1 cellular context compared by ENCODE assay signal in the genomic region with DNA sequence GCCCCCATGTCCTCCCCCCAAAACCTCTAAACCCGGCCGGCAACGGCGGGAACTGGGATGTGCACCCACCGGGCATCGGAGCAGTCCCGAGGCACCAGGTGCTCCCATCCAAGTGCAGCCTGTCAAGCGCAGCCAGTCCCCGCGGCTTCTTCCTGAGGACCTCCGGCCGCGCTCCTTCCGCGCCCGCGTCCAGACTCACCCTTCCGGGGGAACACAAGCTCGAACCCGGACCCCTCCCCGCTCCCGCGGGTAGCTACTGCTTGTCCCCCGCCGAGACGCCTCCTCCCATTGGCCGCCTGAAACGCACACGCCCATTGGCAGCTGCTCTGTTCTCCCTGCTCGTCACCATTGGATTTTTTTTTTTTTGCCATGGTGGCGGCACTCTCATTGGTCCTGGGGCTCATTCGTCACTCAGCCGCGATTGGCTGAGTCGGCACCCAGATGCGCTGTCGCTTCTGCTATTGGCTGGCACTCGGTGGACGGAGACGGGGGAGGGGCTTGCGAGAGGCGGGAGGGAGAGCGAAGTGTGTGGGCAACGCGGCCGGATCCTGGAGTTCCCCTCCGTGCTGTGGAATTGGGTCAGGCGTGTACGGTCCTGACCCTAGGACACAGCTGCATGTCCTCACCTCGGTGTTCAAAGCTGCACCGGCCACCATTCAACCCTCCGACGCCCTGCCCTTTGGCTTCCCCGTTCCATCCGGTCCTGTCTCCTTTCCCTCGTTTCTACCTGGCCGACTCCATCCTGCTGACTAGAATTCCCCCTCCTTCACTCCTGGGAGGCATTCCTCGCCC.
A peak's percentile ranks its signal among the peaks of the same experiment; 100 is the strongest.
TF ChIP-seq lines count a peak whose summit lies in the region.

Gene TYK2, minus strand, starts transcription at position 262 of the 792 bp plus-strand sequence. CDS start 2,166 bp downstream, outside the sequence.

TF ChIP-seq in K562, 482 proteins besides CTCF, POLR2A, EP300 and RAD21 (continued from another document and continues in another):
- TF ChIP-seq ZNF592 (IDR thresholded peaks at IDR 0.05) (peak; percentile 56; the same call in 1 of the 2 replicates), XRCC5 (IDR thresholded peaks at IDR 0.05; ENCODE audit: low read depth, low read length) (no peak; the same call in 1 of the 2 replicates), YBX1 (IDR thresholded peaks at IDR 0.05) (no peak), MNT (conservative IDR thresholded peaks at IDR 0.05) (peak; percentile 60 to 83), ZNF408 (CRISPR knock-in tag; IDR thresholded peaks at IDR 0.05; ENCODE audit: low read depth) (no peak), C11orf30 (IDR thresholded peaks at IDR 0.05; ENCODE audit: low read depth) (peak; percentile 94), RAD51 (IDR thresholded peaks at IDR 0.05; ENCODE audit: borderline replicate concordance, low read depth) (no peak), OTX1 (CRISPR knock-in tag; IDR thresholded peaks at IDR 0.05) (peak; percentile 6; the same call in 1 of the 2 replicates), HNRNPUL1 (IDR thresholded peaks at IDR 0.05; ENCODE audit: low read length) (no peak), ZNF274 (IDR thresholded peaks at IDR 0.05; ENCODE audit: borderline replicate concordance, low read depth, low read length) (no peak), ZSCAN29 (IDR thresholded peaks at IDR 0.05) (no peak), DIDO1 (tag; IDR thresholded peaks at IDR 0.05; ENCODE audit: low read depth) (no peak), ZNF431 (CRISPR knock-in tag; IDR thresholded peaks at IDR 0.05) (0 out of 2 replicates have a peak, but pooled peaks have one; percentile 43), TGIF2 (CRISPR knock-in tag; IDR thresholded peaks at IDR 0.05) (no peak), HMGN3 (IDR thresholded peaks at IDR 0.05; ENCODE audit: borderline replicate concordance, extremely low read depth, insufficient read length, low read depth, low read length) (peak; percentile 21), FOS (IDR thresholded peaks at IDR 0.05; ENCODE audit: extremely low read depth, insufficient read length) (peak; percentile 98), STAT5A (IDR thresholded peaks at IDR 0.05; ENCODE audit: borderline replicate concordance, low read length) (no peak), DACH1 (IDR thresholded peaks at IDR 0.05; ENCODE audit: partially characterized antibody) (no peak), MAFK (IDR thresholded peaks at IDR 0.05; ENCODE audit: low read length) (no peak), ZFP1 (CRISPR knock-in tag; IDR thresholded peaks at IDR 0.05) (no peak), SNRNP70 (optimal IDR thresholded peaks at IDR 0.05; ENCODE audit: low read depth, low read length) (no peak), NFIX (CRISPR knock-in tag; IDR thresholded peaks at IDR 0.05; ENCODE audit: low read depth) (no peak), VEZF1 (CRISPR knock-in tag; IDR thresholded peaks at IDR 0.05) (peak; percentile 95), ZBTB26 (CRISPR knock-in tag; IDR thresholded peaks at IDR 0.05) (no peak), TAF15 (IDR thresholded peaks at IDR 0.05; ENCODE audit: low read depth, low read length) (no peak), ZNF124 (CRISPR knock-in tag; IDR thresholded peaks at IDR 0.05) (no peak), ADNP (tag; IDR thresholded peaks at IDR 0.05) (no peak), NONO (IDR thresholded peaks at IDR 0.05; ENCODE audit: low read depth in 2 of 2, low read length in 1 of 2) (no peak), ZNF174 (CRISPR knock-in tag; IDR thresholded peaks at IDR 0.05) (no peak), FIP1L1 (IDR thresholded peaks at IDR 0.05; ENCODE audit: low read depth, low read length, poor library complexity, severe bottlenecking) (no peak), MEIS2 (IDR thresholded peaks at IDR 0.05; ENCODE audit: partially characterized antibody) (no peak), SMARCE1 (IDR thresholded peaks at IDR 0.05) (peak; percentile 49; the same call in 1 of the 2 replicates), JUNB (CRISPR knock-in tag; conservative IDR thresholded peaks at IDR 0.05) (no peak), RBM25 (IDR thresholded peaks at IDR 0.05; ENCODE audit: low read depth, low read length, severe bottlenecking) (peak; percentile 89), MYBL2 (IDR thresholded peaks at IDR 0.05; ENCODE audit: low read depth) (no peak), MYBL2 (CRISPR knock-in tag; IDR thresholded peaks at IDR 0.05; ENCODE audit: borderline replicate concordance) (no peak), ZFP36 (IDR thresholded peaks at IDR 0.05; ENCODE audit: low read depth, low read length, partially characterized antibody) (peak; percentile 3), ILF3 (IDR thresholded peaks at IDR 0.05; ENCODE audit: borderline replicate concordance) (no peak), HDAC6 (IDR thresholded peaks at IDR 0.05; ENCODE audit: low read depth, low read length) (no peak), TFAM (CRISPR knock-in tag; conservative IDR thresholded peaks at IDR 0.05) (no peak), FOXM1 (IDR thresholded peaks at IDR 0.05; ENCODE audit: low read depth) (peak; percentile 47; the same call in 1 of the 2 replicates), FOXM1 (CRISPR knock-in tag; IDR thresholded peaks at IDR 0.05; ENCODE audit: low read depth) (no peak), ARHGAP35 (IDR thresholded peaks at IDR 0.05; ENCODE audit: partially characterized antibody) (no peak), FOXK2 (conservative IDR thresholded peaks at IDR 0.05 in 1 of 2, IDR thresholded peaks at IDR 0.05 in 1 of 2; ENCODE audit: low read depth in 2 of 2) (peak; percentile 71 to 80; a peak in 3 of 4 replicates)
- TF ChIP-seq, protein P1, sequence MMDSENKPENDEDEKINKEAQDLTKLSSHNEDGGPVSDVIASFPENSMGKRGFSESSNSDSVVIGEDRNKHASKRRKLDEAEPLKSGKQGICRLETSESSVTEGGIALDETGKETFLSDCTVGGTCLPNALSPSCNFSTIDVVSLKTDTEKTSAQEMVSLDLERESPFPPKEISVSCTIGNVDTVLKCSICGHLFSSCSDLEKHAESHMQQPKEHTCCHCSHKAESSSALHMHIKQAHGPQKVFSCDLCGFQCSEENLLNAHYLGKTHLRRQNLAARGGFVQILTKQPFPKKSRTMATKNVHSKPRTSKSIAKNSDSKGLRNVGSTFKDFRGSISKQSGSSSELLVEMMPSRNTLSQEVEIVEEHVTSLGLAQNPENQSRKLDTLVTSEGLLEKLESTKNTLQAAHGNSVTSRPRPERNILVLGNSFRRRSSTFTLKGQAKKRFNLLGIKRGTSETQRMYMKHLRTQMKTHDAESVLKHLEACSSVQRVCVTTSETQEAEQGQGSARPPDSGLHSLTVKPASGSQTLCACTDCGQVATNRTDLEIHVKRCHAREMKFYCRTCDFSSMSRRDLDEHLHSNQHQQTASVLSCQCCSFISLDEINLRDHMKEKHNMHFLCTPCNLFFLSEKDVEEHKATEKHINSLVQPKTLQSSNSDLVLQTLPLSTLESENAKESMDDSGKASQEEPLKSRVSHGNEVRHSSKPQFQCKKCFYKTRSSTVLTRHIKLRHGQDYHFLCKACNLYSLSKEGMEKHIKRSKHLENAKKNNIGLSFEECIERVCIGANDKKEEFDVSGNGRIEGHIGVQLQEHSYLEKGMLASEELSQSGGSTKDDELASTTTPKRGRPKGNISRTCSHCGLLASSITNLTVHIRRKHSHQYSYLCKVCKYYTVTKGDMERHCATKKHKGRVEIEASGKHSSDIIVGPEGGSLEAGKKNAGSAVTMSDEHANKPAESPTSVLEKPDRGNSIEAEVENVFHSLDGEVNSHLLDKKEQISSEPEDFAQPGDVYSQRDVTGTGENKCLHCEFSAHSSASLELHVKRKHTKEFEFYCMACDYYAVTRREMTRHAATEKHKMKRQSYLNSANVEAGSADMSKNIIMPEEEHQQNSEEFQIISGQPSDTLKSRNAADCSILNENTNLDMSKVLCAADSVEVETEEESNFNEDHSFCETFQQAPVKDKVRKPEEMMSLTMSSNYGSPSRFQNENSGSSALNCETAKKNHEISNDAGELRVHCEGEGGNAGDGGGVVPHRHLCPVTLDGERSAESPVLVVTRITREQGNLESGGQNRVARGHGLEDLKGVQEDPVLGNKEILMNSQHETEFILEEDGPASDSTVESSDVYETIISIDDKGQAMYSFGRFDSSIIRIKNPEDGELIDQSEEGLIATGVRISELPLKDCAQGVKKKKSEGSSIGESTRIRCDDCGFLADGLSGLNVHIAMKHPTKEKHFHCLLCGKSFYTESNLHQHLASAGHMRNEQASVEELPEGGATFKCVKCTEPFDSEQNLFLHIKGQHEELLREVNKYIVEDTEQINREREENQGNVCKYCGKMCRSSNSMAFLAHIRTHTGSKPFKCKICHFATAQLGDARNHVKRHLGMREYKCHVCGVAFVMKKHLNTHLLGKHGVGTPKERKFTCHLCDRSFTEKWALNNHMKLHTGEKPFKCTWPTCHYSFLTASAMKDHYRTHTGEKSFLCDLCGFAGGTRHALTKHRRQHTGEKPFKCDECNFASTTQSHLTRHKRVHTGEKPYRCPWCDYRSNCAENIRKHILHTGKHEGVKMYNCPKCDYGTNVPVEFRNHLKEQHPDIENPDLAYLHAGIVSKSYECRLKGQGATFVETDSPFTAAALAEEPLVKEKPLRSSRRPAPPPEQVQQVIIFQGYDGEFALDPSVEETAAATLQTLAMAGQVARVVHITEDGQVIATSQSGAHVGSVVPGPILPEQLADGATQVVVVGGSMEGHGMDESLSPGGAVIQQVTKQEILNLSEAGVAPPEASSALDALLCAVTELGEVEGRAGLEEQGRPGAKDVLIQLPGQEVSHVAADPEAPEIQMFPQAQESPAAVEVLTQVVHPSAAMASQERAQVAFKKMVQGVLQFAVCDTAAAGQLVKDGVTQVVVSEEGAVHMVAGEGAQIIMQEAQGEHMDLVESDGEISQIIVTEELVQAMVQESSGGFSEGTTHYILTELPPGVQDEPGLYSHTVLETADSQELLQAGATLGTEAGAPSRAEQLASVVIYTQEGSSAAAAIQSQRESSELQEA (IDR thresholded peaks at IDR 0.05; ENCODE audit: low read depth), result no peak
- TF ChIP-seq, protein P2, sequence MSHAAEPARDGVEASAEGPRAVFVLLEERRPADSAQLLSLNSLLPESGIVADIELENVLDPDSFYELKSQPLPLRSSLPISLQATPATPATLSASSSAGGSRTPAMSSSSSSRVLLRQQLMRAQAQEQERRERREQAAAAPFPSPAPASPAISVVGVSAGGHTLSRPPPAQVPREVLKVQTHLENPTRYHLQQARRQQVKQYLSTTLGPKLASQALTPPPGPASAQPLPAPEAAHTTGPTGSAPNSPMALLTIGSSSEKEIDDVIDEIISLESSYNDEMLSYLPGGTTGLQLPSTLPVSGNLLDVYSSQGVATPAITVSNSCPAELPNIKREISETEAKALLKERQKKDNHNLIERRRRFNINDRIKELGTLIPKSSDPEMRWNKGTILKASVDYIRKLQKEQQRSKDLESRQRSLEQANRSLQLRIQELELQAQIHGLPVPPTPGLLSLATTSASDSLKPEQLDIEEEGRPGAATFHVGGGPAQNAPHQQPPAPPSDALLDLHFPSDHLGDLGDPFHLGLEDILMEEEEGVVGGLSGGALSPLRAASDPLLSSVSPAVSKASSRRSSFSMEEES (CRISPR knock-in tag; IDR thresholded peaks at IDR 0.05), result no peak
